In the genomic region with DNA sequence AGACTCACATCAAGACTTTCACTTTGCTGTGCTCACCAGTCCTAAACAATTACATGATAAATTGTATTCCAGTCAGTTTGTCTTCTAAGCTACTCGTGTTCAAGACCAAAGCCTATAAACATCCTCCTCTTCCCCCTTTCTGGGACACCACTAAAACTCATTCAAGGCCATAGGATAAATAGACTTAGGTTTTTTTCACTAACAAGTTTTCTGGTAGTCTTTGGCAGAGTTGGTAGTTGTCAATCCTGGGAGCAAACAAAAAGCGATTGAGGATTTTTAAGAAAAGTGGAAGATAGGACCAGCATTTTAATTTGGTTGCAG, we compare ENCODE assay signal across 14 cellular contexts.
A peak's percentile ranks its signal among the peaks of the same experiment; 100 is the strongest.
DNase-seq lines count a peak whose midpoint lies in the region; ATAC-seq, FAIRE-seq and TF ChIP-seq lines count a peak whose summit lies in the region.
"Had no signal": no experiment of that assay in that cellular context is flagged by ENCODE, and none has a peak within 500 bp of the region (broad histone marks: within the 10 kb centered on the region; RNA-seq: fewer than 3 reads in every experiment).

No MANE protein-coding gene starts in this region.

- BruUV-seq in HCT116 (replicated peaks; lab: Mats Ljungman, UMichigan) (no TSS peak), HepG2 (replicated peaks; lab: Mats Ljungman, UMichigan) (no TSS peak)

- peak overlapping the region; percentile 57 for H3K4me2 ChIP-seq in HCT116 (ENCODE audit: low read length)
- peak overlapping the region; percentile 57 for H3K4me2 ChIP-seq in HepG2 (ENCODE audit: low read depth, low read length)
- peak overlapping the region; percentile 18 for H3K4me2 ChIP-seq in skeletal muscle satellite cell (ENCODE audit: low read length)

- H3K27ac ChIP-seq in HCT116 (ENCODE audit: low read depth, low read length) (peak overlapping the region; percentile 12; the same call in 1 of the 2 replicates), VCaP (peak overlapping the region; percentile 90), HepG2 (ENCODE audit: extremely low read length, insufficient read depth, low read length) (peak overlapping the region; percentile 43)

- no peaks in the 10 kb centered on the region for H3K27me3 ChIP-seq in HCT116 (ENCODE audit: insufficient read depth, low read length)
- H3K27me3 ChIP-seq in HepG2 (ENCODE audit: control insufficient read depth in 1 of 2, insufficient read depth in 2 of 2, low read length in 2 of 2), result no peaks in the 10 kb centered on the region
- H3K27me3 ChIP-seq in skeletal muscle satellite cell (ENCODE audit: control insufficient read depth, insufficient read depth, low read length), result no peaks in the 10 kb centered on the region

- 16% methylated on average over 2 of the region's 2 CpGs for WGBS in HepG2 (ENCODE audit: low lambda C conversion rate)

- H2AFZ ChIP-seq in HCT116 (ENCODE audit: low read depth, low read length, poor library complexity, severe bottlenecking) (peak overlapping the region; percentile 46), HepG2 (ENCODE audit: low read length) (no peak overlapping the region)

- H3K9me2 ChIP-seq in HCT116 (ENCODE audit: insufficient read depth), result no peaks in the 10 kb centered on the region

- H3K27ac Mint-ChIP-seq in activated CD8-positive, alpha-beta T cell treated with anti-CD3 and anti-CD28 coated beads, Interleukin-2, amount 10 ng/mL, durations not matched to agents 7 days and 5 days, result no peak overlapping the region

- H3K36me3 ChIP-seq in HCT116 (ENCODE audit: control insufficient read depth in 1 of 2, insufficient read depth in 2 of 2, low read length in 2 of 2), result no peaks in the 10 kb centered on the region
- no peaks in the 10 kb centered on the region for H3K36me3 ChIP-seq in HepG2 (replicated peaks in 1 of 2; ENCODE audit: control insufficient read depth in 1 of 2, insufficient read depth in 2 of 2, low read length in 2 of 2)
- H3K36me3 ChIP-seq in skeletal muscle satellite cell (ENCODE audit: insufficient read depth, low read length), result no peaks in the 10 kb centered on the region

- no peak for TF ChIP-seq POLR2A in HCT116 (IDR thresholded peaks at IDR 0.05; ENCODE audit: borderline replicate concordance, extremely low read depth, insufficient read depth, insufficient read length)
- TF ChIP-seq POLR2A in HepG2 (IDR thresholded peaks at IDR 0.05; ENCODE audit: insufficient read depth in 1 of 2, low read depth in 2 of 2, low read length in 2 of 2), result no peak

- H4K20me1 ChIP-seq in HCT116 (ENCODE audit: insufficient read depth) (no peaks in the 10 kb centered on the region), HepG2 (ENCODE audit: insufficient read depth, low read length) (no peaks in the 10 kb centered on the region)

- no peak overlapping the region for H3K9ac ChIP-seq in HCT116 (ENCODE audit: low read length)
- H3K9ac ChIP-seq in HepG2 (ENCODE audit: insufficient read depth, low read depth, low read length), result no peak overlapping the region
- H3K9ac ChIP-seq in skeletal muscle satellite cell (ENCODE audit: low read depth, low read length), result no peak overlapping the region

- H3K9me3 Mint-ChIP-seq in activated CD8-positive, alpha-beta T cell treated with anti-CD3 and anti-CD28 coated beads, Interleukin-2, amount 10 ng/mL, durations not matched to agents 7 days and 5 days (ENCODE audit: insufficient read depth), result no peaks in the 10 kb centered on the region

- H3K79me2 ChIP-seq in HCT116 (ENCODE audit: insufficient read depth, low read length) (no peaks in the 10 kb centered on the region), HepG2 (ENCODE audit: insufficient read depth, low read length) (no peaks in the 10 kb centered on the region)

- in situ Hi-C loops in HepG2 (cut with HindIII; ENCODE audit: extremely low pct_ligation_motif_present, low pct_unique_long_range_greater_than_20kb), result no loop called here

- TF ChIP-seq CTCF in HCT116 (IDR thresholded peaks at IDR 0.05 in 2 of 3, conservative IDR thresholded peaks at IDR 0.05 in 1 of 3; ENCODE audit: borderline replicate concordance in 1 of 3, insufficient read depth in 1 of 3, low read depth in 2 of 3, low read length in 2 of 3) (no peak), VCaP (conservative IDR thresholded peaks at IDR 0.05) (no peak), HepG2 (CRISPR knock-in tag; IDR thresholded peaks at IDR 0.05) (no peak)

- RAD21 ChIA-PET in HCT116 (lab: Charles Lee; ENCODE audit: low non-redundant PET in 1 of 2, low total read pairs in 2 of 2, uncharacterized antibody in 2 of 2, unreplicated experiment in 2 of 2), result no interaction called here

- peaks cover 5% of the 10 kb centered on the region for H3K4me1 Mint-ChIP-seq in activated CD8-positive, alpha-beta T cell treated with anti-CD3 and anti-CD28 coated beads, Interleukin-2, amount 10 ng/mL, durations not matched to agents 7 days and 5 days (ENCODE audit: low read depth)

- H3K4me3 Mint-ChIP-seq in activated CD8-positive, alpha-beta T cell treated with anti-CD3 and anti-CD28 coated beads, Interleukin-2, amount 10 ng/mL, durations not matched to agents 7 days and 5 days, result no peak overlapping the region

- no peaks in the 10 kb centered on the region for H3K9me3 ChIP-seq in HCT116 (ENCODE audit: control insufficient read depth in 1 of 2, insufficient read depth in 1 of 2, low read depth in 1 of 2, low read length in 2 of 2)
- H3K9me3 ChIP-seq in HepG2 (ENCODE audit: low read length), result no peaks in the 10 kb centered on the region
- H3K9me3 ChIP-seq in skeletal muscle satellite cell (replicated peaks; ENCODE audit: low read length), result no peaks in the 10 kb centered on the region

- FAIRE-seq in HepG2 (lab: Jason Lieb, UNC) (no peak), frontal cortex (lab: Jason Lieb, UNC) (no peak)
- FAIRE-seq: GM12878, GM18507 had no signal

- POLR2A ChIA-PET in HCT116 (lab: Charles Lee) (no interaction called here), HepG2 (lab: Yijun Ruan, JAX) (interaction anchor here (1.1 to 1.6 kb wide), 6 partner anchors 8 to 462 kb away, joined by 3 to 8 read pairs (median 4); partner anchors contain the start of gene TGFBR2)
- POLR2A ChIA-PET in activated CD8-positive, alpha-beta T cell treated with anti-CD3 and anti-CD28 coated beads, Interleukin-2, amount 10 ng/mL, durations not matched to agents 7 days and 5 days (lab: Charles Lee), result no interaction called here

- H3K4me1 ChIP-seq in HCT116 (ENCODE audit: control insufficient read depth in 1 of 2, insufficient read depth in 2 of 2, low read length in 2 of 2) (peaks cover 14 to 20% of the 10 kb centered on the region in 2 experiments), HepG2 (ENCODE audit: insufficient read depth, low read length) (peaks cover 45% of the 10 kb centered on the region), skeletal muscle satellite cell (ENCODE audit: control insufficient read depth, insufficient read depth, low read length) (peaks cover 12% of the 10 kb centered on the region)

- ATAC-seq in HCT116 (no peak), HepG2 (no peak), HG03469 (IDR thresholded peaks at IDR 0.05; ENCODE audit: unreplicated experiment) (no peak)
- ATAC-seq in activated CD8-positive, alpha-beta T cell treated with anti-CD3 and anti-CD28 coated beads, Interleukin-2, amount 10 ng/mL, durations not matched to agents 7 days and 5 days, result no peak
- ATAC-seq: GM12878, Right ventricle myocardium inferior had no signal

- H3K4me3 ChIP-seq in HCT116 (replicated peaks in 1 of 2; ENCODE audit: low read depth in 1 of 2, low read length in 2 of 2) (peak overlapping the region in 1 of 2 experiments; percentile 9; a peak in 2 of 4 replicates), HepG2 (replicated peaks in 1 of 3; ENCODE audit: insufficient read depth in 1 of 3, low read depth in 2 of 3, low read length in 3 of 3) (peak overlapping the region in 1 of 3 experiments; percentile 19; a peak in 2 of 6 replicates), skeletal muscle satellite cell (ENCODE audit: low read length) (no peak overlapping the region)
- H3K4me3 ChIP-seq: GM12878 had no signal

- TF ChIP-seq EP300 in HepG2 (IDR thresholded peaks at IDR 0.05; ENCODE audit: low read depth in 2 of 2, low read length in 2 of 2) (no peak), HepG2 (CRISPR knock-in tag; IDR thresholded peaks at IDR 0.05; ENCODE audit: borderline replicate concordance) (no peak)

- intact Hi-C loops in HCT116 (cut with micrococcal nuclease) (no loop called here), HepG2 (cut with micrococcal nuclease; ENCODE audit: unreplicated experiment) (no loop called here)

- DNase-seq in HCT116 (ENCODE audit: low read depth, low spot score) (no peak), HepG2 (ENCODE audit: low spot score) (no peak), frontal cortex (ENCODE audit: low spot score in 2 of 2) (no peak)
- no peak for DNase-seq in activated CD8-positive, alpha-beta T cell treated with anti-CD3 and anti-CD28 coated beads, Interleukin-2, amount 10 ng/mL, durations not matched to agents 7 days and 5 days
- DNase-seq: C1 segment of cervical spinal cord; NCI-H146; NCI-H69; NK-92 treated with Interleukin-12 subunit alpha and Interleukin-12 subunit beta, amount 100 ng/mL, for 24 hours had no signal

- H3K27me3 Mint-ChIP-seq in activated CD8-positive, alpha-beta T cell treated with anti-CD3 and anti-CD28 coated beads, Interleukin-2, amount 10 ng/mL, durations not matched to agents 7 days and 5 days (ENCODE audit: low read depth), result no peaks in the 10 kb centered on the region

- H3K36me3 Mint-ChIP-seq in activated CD8-positive, alpha-beta T cell treated with anti-CD3 and anti-CD28 coated beads, Interleukin-2, amount 10 ng/mL, durations not matched to agents 7 days and 5 days (ENCODE audit: low read depth), result peaks cover 2% of the 10 kb centered on the region

- CTCF ChIA-PET in HCT116 (lab: Charles Lee), result no interaction called here
- CTCF ChIA-PET in HepG2 (lab: Yijun Ruan, JAX; ENCODE audit: low intra/inter-chr PET ratio, low total read pairs), result no interaction called here
- CTCF ChIA-PET in activated CD8-positive, alpha-beta T cell treated with anti-CD3 and anti-CD28 coated beads, Interleukin-2, amount 10 ng/mL, durations not matched to agents 7 days and 5 days (lab: Charles Lee), result interaction anchor here (0.6 kb wide), 1 partner anchor 1568 kb away, joined by 4 read pairs; no protein-coding TSS in a partner anchor

- TF ChIP-seq RAD21 in HCT116 (IDR thresholded peaks at IDR 0.05; ENCODE audit: low read depth), result no peak
- TF ChIP-seq RAD21 in HepG2 (CRISPR knock-in tag; IDR thresholded peaks at IDR 0.05), result no peak

TF ChIP-seq in HCT116, 20 proteins besides CTCF, POLR2A, EP300 and RAD21 (continues in another document):
- no peak for TF ChIP-seq EZH2phosphoT487 (IDR thresholded peaks at IDR 0.05; ENCODE audit: borderline replicate concordance)

TF ChIP-seq in HepG2, 621 proteins besides CTCF, POLR2A, EP300 and RAD21 (continues in another document):
- peak; percentile 41 for TF ChIP-seq ASH2L (IDR thresholded peaks at IDR 0.05; ENCODE audit: insufficient read length, low read depth, low read length)

Comparison
In these comparisons a context has a peak if more than half of its experiments do, and no peak if none do; other contexts are left out.
1. H3K27ac ChIP-seq: peak in every context shown above with its lines; median percentile 90 in VCaP; 43 in HepG2; 12 in HCT116.